Comparison of ENCODE assay signal across 7 cellular contexts in genomic region chr5:122415481-122416120, GRCh38.
A peak's percentile ranks its signal among the peaks of the same experiment; 100 is the strongest.
DNase-seq lines count a peak whose midpoint lies in the region; ATAC-seq and TF ChIP-seq lines count a peak whose summit lies in the region.

No MANE protein-coding gene starts in this region.

- H3K27ac ChIP-seq in tibial artery = no peak overlapping the region

- H3K4me3 ChIP-seq in tibial artery = no peak overlapping the region

- H3K36me3 ChIP-seq in tibial artery = no peaks in the 10 kb centered on the region

- TF ChIP-seq CTCF in tibial artery (IDR thresholded peaks at IDR 0.05) = peak; percentile 69 to 72

- H3K27me3 ChIP-seq in tibial artery = no peaks in the 10 kb centered on the region

- intact Hi-C loops in left colon (cut with DNase I, micrococcal nuclease) (loop anchor here (2.0 to 10.0 kb wide), 3 partner anchors 121 to 221 kb away; no protein-coding TSS in a partner anchor), tibial artery (cut with DNase I; ENCODE audit: low total_unique reads) (loop anchor here (2.0 kb wide), 1 partner anchor 223 kb away; no protein-coding TSS in a partner anchor)

- ATAC-seq in GM21390 (IDR thresholded peaks at IDR 0.05; ENCODE audit: unreplicated experiment) = peak; percentile 88
- ATAC-seq in HG03520 (IDR thresholded peaks at IDR 0.05; ENCODE audit: unreplicated experiment) = peak; percentile 88
- ATAC-seq in left colon = peak; percentile 97

- DNase-seq in GM04504 (ENCODE audit: low read depth) = peak; percentile 44
- peak; percentile 94 for DNase-seq in NCI-H69 (lab: John Stamatoyannopoulos, UW)
- DNase-seq in cerebellum (ENCODE audit: low spot score) = peak; percentile 83
- peak; percentile 37 to 52 for DNase-seq in left colon
- DNase-seq in tibial artery = peak; percentile 53 to 70

- no peaks in the 10 kb centered on the region for H3K9me3 ChIP-seq in tibial artery

- peaks cover 0 to 5% (median 0%) of the 10 kb centered on the region in 4 donors for H3K4me1 ChIP-seq in tibial artery

Comparison
In these comparisons a context has a peak if more than half of its experiments do, and no peak if none do; other contexts are left out.
1. DNase-seq: peak in every context shown above with its lines; median percentile 94 in NCI-H69; 83 in cerebellum; 62 in tibial artery; 44 in left colon; 44 in GM04504.